In genomic region chr11:86524603-86525352, GRCh38 we compare ENCODE assay signal across 11 cellular contexts.
DNase-seq lines count a peak whose midpoint lies in the region; ATAC-seq, FAIRE-seq and TF ChIP-seq lines count a peak whose summit lies in the region.
"Had no signal": no experiment of that assay in that cellular context is flagged by ENCODE, and none has a peak within 500 bp of the region (broad histone marks: within the 10 kb centered on the region; RNA-seq: fewer than 3 reads in every experiment).

No MANE protein-coding gene starts in this region.

- no peaks in the 10 kb centered on the region for H3K79me2 ChIP-seq in K562 (ENCODE audit: control insufficient read depth, insufficient read depth, low read length)

- BruUV-seq in K562 (replicated peaks; lab: Mats Ljungman, UMichigan), result no TSS peak

- H3K27me3 ChIP-seq in left ventricle myocardium inferior (ENCODE audit: low read depth) (no peaks in the 10 kb centered on the region), K562 (ENCODE audit: control insufficient read depth in 2 of 2, insufficient read depth in 2 of 2, low read length in 2 of 2) (no peaks in the 10 kb centered on the region), uterus (no peaks in the 10 kb centered on the region)
- H3K27me3 ChIP-seq: BLaER1 had no signal

- POLR2A ChIA-PET in K562 (lab: Yijun Ruan, JAX), result no interaction called here
- POLR2A ChIA-PET in activated CD8-positive, alpha-beta T cell treated with anti-CD3 and anti-CD28 coated beads for 36 hours (lab: Charles Lee), result no interaction called here

- DNase-seq in left ventricle myocardium inferior (no peak), Right ventricle myocardium inferior (ENCODE audit: missing footprints) (no peak), K562 (ENCODE audit: extremely low read depth in 1 of 4, low spot score in 3 of 4) (no peak), lung microvascular endothelial cell (ENCODE audit: low read depth in 2 of 2) (peak; percentile 28 to 88), uterus (no peak)
- no peak for DNase-seq in activated CD8-positive, alpha-beta T cell treated with anti-CD3 and anti-CD28 coated beads for 36 hours
- no peak for DNase-seq in activated T-cell treated with anti-CD3 and anti-CD28 coated beads, Interleukin-2, amount 50 U/mL, for 24 hours
- DNase-seq: NCI-H1694 treated with DMSO at 0.1 percent for 48 hours had no signal

- in situ Hi-C loops in K562 (cut with MboI), result no loop called here

- H3K4me3 ChIP-seq in left ventricle myocardium inferior (no peak overlapping the region), K562 (no peak overlapping the region), uterus (no peak overlapping the region)
- H3K4me3 ChIP-seq: BLaER1 had no signal

- H3K27ac Mint-ChIP-seq in activated CD8-positive, alpha-beta T cell treated with anti-CD3 and anti-CD28 coated beads for 36 hours, result no peak overlapping the region
- H3K27ac Mint-ChIP-seq in activated T-cell treated with anti-CD3 and anti-CD28 coated beads, Interleukin-2, amount 50 U/mL, for 24 hours, result no peak overlapping the region

- H3K4me1 ChIP-seq in left ventricle myocardium inferior (peaks cover 28% of the 10 kb centered on the region), K562 (replicated peaks in 1 of 2; ENCODE audit: control insufficient read depth in 2 of 2, insufficient read depth in 2 of 2, low read length in 2 of 2) (peaks cover 3 to 25% of the 10 kb centered on the region in 2 experiments; a peak in 3 of 5 replicates), uterus (peaks cover 6 to 24% of the 10 kb centered on the region in 2 donors)
- H3K4me1 ChIP-seq: BLaER1 had no signal

- TF ChIP-seq CTCF in left ventricle myocardium inferior (IDR thresholded peaks at IDR 0.05; ENCODE audit: borderline replicate concordance) (no peak), K562 (IDR thresholded peaks at IDR 0.05 in 2 of 3, conservative IDR thresholded peaks at IDR 0.05 in 1 of 3; ENCODE audit: insufficient read depth in 2 of 3, low read depth in 1 of 3, low read length in 3 of 3) (no peak), uterus (IDR thresholded peaks at IDR 0.05) (no peak)
- no peak for TF ChIP-seq CTCF in activated CD8-positive, alpha-beta T cell treated with anti-CD3 and anti-CD28 coated beads for 36 hours (IDR thresholded peaks at IDR 0.05)

- FAIRE-seq in K562 (lab: Jason Lieb, UNC), result no peak
- FAIRE-seq: colon had no signal

- TF ChIP-seq POLR2A in K562 (conservative IDR thresholded peaks at IDR 0.05) (no peak), uterus (IDR thresholded peaks at IDR 0.05) (no peak)

- no peak for TF ChIP-seq EP300 in K562 (IDR thresholded peaks at IDR 0.05; ENCODE audit: low read length)

- H3K4me1 Mint-ChIP-seq in activated CD8-positive, alpha-beta T cell treated with anti-CD3 and anti-CD28 coated beads for 36 hours (ENCODE audit: low read depth), result no peaks in the 10 kb centered on the region
- peaks cover 15% of the 10 kb centered on the region for H3K4me1 Mint-ChIP-seq in activated T-cell treated with anti-CD3 and anti-CD28 coated beads, Interleukin-2, amount 50 U/mL, for 24 hours (ENCODE audit: low read depth)

- peaks cover 11% of the 10 kb centered on the region for H3K9me3 Mint-ChIP-seq in activated CD8-positive, alpha-beta T cell treated with anti-CD3 and anti-CD28 coated beads for 36 hours
- peaks cover 20% of the 10 kb centered on the region for H3K9me3 Mint-ChIP-seq in activated T-cell treated with anti-CD3 and anti-CD28 coated beads, Interleukin-2, amount 50 U/mL, for 24 hours

- peaks cover 6% of the 10 kb centered on the region for H3K36me3 Mint-ChIP-seq in activated CD8-positive, alpha-beta T cell treated with anti-CD3 and anti-CD28 coated beads for 36 hours (ENCODE audit: low read depth)
- H3K36me3 Mint-ChIP-seq in activated T-cell treated with anti-CD3 and anti-CD28 coated beads, Interleukin-2, amount 50 U/mL, for 24 hours (ENCODE audit: low read depth), result peaks cover 10% of the 10 kb centered on the region

- no peaks in the 10 kb centered on the region for H4K20me1 ChIP-seq in K562 (replicated peaks; ENCODE audit: control insufficient read depth, insufficient read depth, low read length)
- H4K20me1 ChIP-seq: BLaER1 had no signal

- H3K27ac ChIP-seq in left ventricle myocardium inferior (replicated peaks) (peak overlapping the region; percentile 55), K562 (ENCODE audit: extremely low read depth, low read depth, low read length) (no peak overlapping the region), uterus (peak overlapping the region; percentile 79 to 94)
- H3K27ac ChIP-seq: BLaER1 had no signal

- ATAC-seq in Right ventricle myocardium inferior, result no peak
- ATAC-seq in K562, result no peak
- no peak for ATAC-seq in activated CD8-positive, alpha-beta T cell treated with anti-CD3 and anti-CD28 coated beads for 36 hours
- no peak for ATAC-seq in GM21717 (IDR thresholded peaks at IDR 0.05; ENCODE audit: unreplicated experiment)

- peaks cover 31% of the 10 kb centered on the region for H3K9me3 ChIP-seq in left ventricle myocardium inferior (replicated peaks)
- no peaks in the 10 kb centered on the region for H3K9me3 ChIP-seq in K562 (replicated peaks; ENCODE audit: control insufficient read depth, insufficient read depth, low read depth, low read length)
- H3K9me3 ChIP-seq in uterus, result peaks cover 0 to 2% of the 10 kb centered on the region in 2 donors

- no peak overlapping the region for H3K4me2 ChIP-seq in K562 (ENCODE audit: insufficient read depth, low read length)
- H3K4me2 ChIP-seq: BLaER1 had no signal

- peaks cover 5% of the 10 kb centered on the region for H3K27me3 Mint-ChIP-seq in activated CD8-positive, alpha-beta T cell treated with anti-CD3 and anti-CD28 coated beads for 36 hours
- H3K27me3 Mint-ChIP-seq in activated T-cell treated with anti-CD3 and anti-CD28 coated beads, Interleukin-2, amount 50 U/mL, for 24 hours, result peaks cover 2% of the 10 kb centered on the region

- H3K9me1 ChIP-seq in K562 (ENCODE audit: control insufficient read depth, insufficient read depth, low read length), result no peaks in the 10 kb centered on the region

- H3K4me3 Mint-ChIP-seq in activated CD8-positive, alpha-beta T cell treated with anti-CD3 and anti-CD28 coated beads for 36 hours, result no peak overlapping the region
- H3K4me3 Mint-ChIP-seq in activated T-cell treated with anti-CD3 and anti-CD28 coated beads, Interleukin-2, amount 50 U/mL, for 24 hours, result no peak overlapping the region

- WGBS in K562 (ENCODE audit: insufficient coverage, low coverage, missing lambda C conversion rate), result 65% methylated on average over 2 of the region's 2 CpGs

- no peak overlapping the region for H2AFZ ChIP-seq in K562 (ENCODE audit: low read depth, low read length)

- H3K36me3 ChIP-seq in left ventricle myocardium inferior (peaks cover 5% of the 10 kb centered on the region), K562 (ENCODE audit: control insufficient read depth, insufficient read depth, low read length) (no peaks in the 10 kb centered on the region), uterus (no peaks in the 10 kb centered on the region)
- H3K36me3 ChIP-seq: BLaER1 had no signal

- TF ChIP-seq RAD21 in K562 (CRISPR knock-in tag; conservative IDR thresholded peaks at IDR 0.05 in 1 of 2, IDR thresholded peaks at IDR 0.05 in 1 of 2), result no peak

- no peak overlapping the region for H3K9ac ChIP-seq in K562 (ENCODE audit: insufficient read depth in 1 of 2, low read depth in 2 of 2, low read length in 2 of 2)
- H3K9ac ChIP-seq: BLaER1 had no signal

- CTCF ChIA-PET in K562 (lab: Yijun Ruan, JAX; ENCODE audit: low intra/inter-chr PET ratio), result no interaction called here
- CTCF ChIA-PET in activated CD8-positive, alpha-beta T cell treated with anti-CD3 and anti-CD28 coated beads for 36 hours (lab: Charles Lee), result interaction anchor here (1.1 kb wide), 1 partner anchor 83 kb away, joined by 3 read pairs; no protein-coding TSS in a partner anchor

- intact Hi-C loops in left ventricle myocardium inferior (cut with micrococcal nuclease), result no loop called here
- intact Hi-C loops in Right ventricle myocardium inferior (cut with DNase I), result no loop called here
- intact Hi-C loops in K562 (cut with micrococcal nuclease), result no loop called here
- intact Hi-C loops in uterus (cut with DNase I; ENCODE audit: low total_unique reads), result no loop called here
- intact Hi-C loops in activated CD8-positive, alpha-beta T cell treated with anti-CD3 and anti-CD28 coated beads for 36 hours (cut with micrococcal nuclease), result no loop called here

TF ChIP-seq in K562, 482 proteins besides CTCF, POLR2A, EP300 and RAD21 (continues in another document):
- peak; percentile 42 for TF ChIP-seq PHF20 (IDR thresholded peaks at IDR 0.05; ENCODE audit: partially characterized antibody)
- no peak for TF ChIP-seq TAL1 (IDR thresholded peaks at IDR 0.05)
- no peak for TF ChIP-seq POLR2AphosphoS2 (IDR thresholded peaks at IDR 0.05; ENCODE audit: low read length)
- TF ChIP-seq CBX5 (IDR thresholded peaks at IDR 0.05; ENCODE audit: borderline replicate concordance, low read depth), result no peak
- TF ChIP-seq ASH1L (IDR thresholded peaks at IDR 0.05; ENCODE audit: borderline replicate concordance, low read depth, partially characterized antibody), result no peak
- no peak for TF ChIP-seq ZFP91 (CRISPR knock-in tag; IDR thresholded peaks at IDR 0.05)
- no peak for TF ChIP-seq ARNT (IDR thresholded peaks at IDR 0.05)
- TF ChIP-seq ZNF398 (CRISPR knock-in tag; IDR thresholded peaks at IDR 0.05), result no peak

Comparison
In these comparisons a context has a peak if more than half of its experiments do, and no peak if none do; other contexts are left out.
1. DNase-seq: peak in lung microvascular endothelial cell (2 of 2); none in left ventricle myocardium inferior (single experiment), Right ventricle myocardium inferior (single experiment), K562 (0 of 4), uterus (0 of 2), activated CD8-positive, alpha-beta T cell treated with anti-CD3 and anti-CD28 coated beads for 36 hours (single experiment) and activated T-cell treated with anti-CD3 and anti-CD28 coated beads, Interleukin-2, amount 50 U/mL, for 24 hours (single experiment).